26 cellular contexts compared by ENCODE assay signal in genomic region chr4:154222875-154223274, GRCh38.
DNase-seq lines count a peak whose midpoint lies in the region; ATAC-seq, FAIRE-seq and TF ChIP-seq lines count a peak whose summit lies in the region.
"Had no signal": no experiment of that assay in that cellular context is flagged by ENCODE, and none has a peak within 500 bp of the region (broad histone marks: within the 10 kb centered on the region; RNA-seq: fewer than 3 reads in every experiment).

No MANE protein-coding gene starts in this region.

- H3K27me3 ChIP-seq in pancreas = no peaks in the 10 kb centered on the region
- H3K27me3 ChIP-seq: BE2C, BLaER1 had no signal

- H3K27ac ChIP-seq in HEK293 (ENCODE audit: extremely low read depth, low read depth, low read length) (no peak overlapping the region), pancreas (no peak overlapping the region)
- H3K27ac ChIP-seq: BLaER1 had no signal

- no peak for TF ChIP-seq CTCF in HEK293 (tag by site-specific recombination; IDR thresholded peaks at IDR 0.05)
- no peak for TF ChIP-seq CTCF in pancreas (IDR thresholded peaks at IDR 0.05)

- ATAC-seq in pancreas (no peak), HG02798 (IDR thresholded peaks at IDR 0.05; ENCODE audit: poor library complexity, unreplicated experiment) (no peak)
- ATAC-seq: GM12878 had no signal

- H3K9me3 ChIP-seq in HEK293 (ENCODE audit: control insufficient read depth, insufficient read depth, low read depth, low read length) (no peaks in the 10 kb centered on the region), pancreas (no peaks in the 10 kb centered on the region)
- H3K9me3 ChIP-seq: BE2C had no signal

- no peaks in the 10 kb centered on the region for H3K36me3 ChIP-seq in HEK293 (ENCODE audit: control insufficient read depth in 2 of 2, insufficient read depth in 1 of 2, low read length in 2 of 2)
- no peaks in the 10 kb centered on the region for H3K36me3 ChIP-seq in pancreas
- H3K36me3 ChIP-seq: BE2C, BLaER1 had no signal

- POLR2A ChIA-PET in HEK293 (lab: Yijun Ruan, JAX) = no interaction called here

- CTCF ChIA-PET in HEK293 (lab: Yijun Ruan, JAX) = no interaction called here

- H3K4me1 ChIP-seq in HEK293 (ENCODE audit: control insufficient read depth, insufficient read depth, low read length) (no peaks in the 10 kb centered on the region), pancreas (no peaks in the 10 kb centered on the region)
- H3K4me1 ChIP-seq: BE2C, BLaER1 had no signal

- peak; percentile 19 for FAIRE-seq in TTC549 (lab: Jason Lieb, UNC)
- FAIRE-seq in pancreas (lab: Jason Lieb, UNC) = peak; percentile 20
- FAIRE-seq: A204.1, GM12878, GM12892, GM18507 had no signal

- no peak overlapping the region for H3K4me3 ChIP-seq in HEK293 (ENCODE audit: low read depth, low read length)
- H3K4me3 ChIP-seq in pancreas = no peak overlapping the region
- H3K4me3 ChIP-seq: BLaER1, GM12878 had no signal

- no peak for DNase-seq in pancreas
- DNase-seq in RKO (ENCODE audit: low spot score) = no peak
- DNase-seq in NCI-H2107 treated with DMSO at 0.1 percent for 48 hours (lab: John Stamatoyannopoulos, UW; ENCODE audit: unreplicated experiment) = no peak
- DNase-seq: 8988T; ACHN; BE2C; C1 segment of cervical spinal cord; CD4-positive, alpha-beta memory T cell; CD4-positive, CD25-positive, alpha-beta regulatory T cell; CD8-positive, alpha-beta memory T cell; COR-L47; DMS 273 treated with DMSO at 0.1 percent for 48 hours; DMS153; DMS53; DMS79; DND-41; EL; GDM1 had no signal

- intact Hi-C loops in pancreas (cut with DNase I) = no loop called here

TF ChIP-seq in HEK293, 187 proteins besides CTCF, POLR2A, EP300 and RAD21:
- TF ChIP-seq ZNF239 (tag by site-specific recombination; IDR thresholded peaks at IDR 0.05) (no peak), SETDB1 (IDR thresholded peaks at IDR 0.05; ENCODE audit: insufficient read length, low read length) (peak; percentile 70)
